In genomic region chr14:99757331-99758070, GRCh38 we compare ENCODE assay signal across 10 cellular contexts. TPM values are rescaled to one million over a fixed set of nuclear protein-coding genes. Genes with fewer than 3 reads are reported as not detected.
DNase-seq lines count a peak whose midpoint lies in the region; ATAC-seq and TF ChIP-seq lines count a peak whose summit lies in the region.
"Had no signal": no experiment of that assay in that cellular context is flagged by ENCODE, and none has a peak within 500 bp of the region (broad histone marks: within the 10 kb centered on the region; RNA-seq: fewer than 3 reads in every experiment).

No MANE protein-coding gene starts in this region.

- H3K4me3 ChIP-seq in adipocyte (ENCODE audit: low read length) (no peak overlapping the region), upper lobe of right lung (no peak overlapping the region)

- peak; percentile 48 for DNase-seq in activated CD4-positive, alpha-beta memory T cell treated with anti-CD3 and anti-CD28 coated beads for 36 hours
- no peak for DNase-seq in activated CD4-positive, alpha-beta memory T cell treated with anti-CD3 and anti-CD28 coated beads, Interleukin-2, amount 10 ng/mL, durations not matched to agents 7 days and 5 days
- DNase-seq in adipocyte (ENCODE audit: low read depth): peak; percentile 91
- peak; percentile 96 for DNase-seq in iris pigment epithelial cell (ENCODE audit: low read depth)
- DNase-seq in upper lobe of right lung: peak; percentile 30
- DNase-seq in activated naive CD4-positive, alpha-beta T cell (lab: John Stamatoyannopoulos, UW): no peak
- DNase-seq in 8988T: no peak
- DNase-seq: C1 segment of cervical spinal cord; stimulated activated CD4-positive, alpha-beta T cell treated with anti-CD3 and anti-CD28 coated beads, Interleukin-15, amount 100 ng/mL, for 24 hours had no signal

- H3K27me3 ChIP-seq in adipocyte (replicated peaks; ENCODE audit: control insufficient read depth, insufficient read depth, low read length) (no peaks in the 10 kb centered on the region), upper lobe of right lung (no peaks in the 10 kb centered on the region)

- ATAC-seq in upper lobe of right lung: no peak
- ATAC-seq in GM19463 (IDR thresholded peaks at IDR 0.05; ENCODE audit: unreplicated experiment): no peak

- no peak for TF ChIP-seq CTCF in upper lobe of right lung (IDR thresholded peaks at IDR 0.05)

- peaks cover 56% of the 10 kb centered on the region for H3K4me1 ChIP-seq in adipocyte (ENCODE audit: control insufficient read depth, insufficient read depth, low read length)
- H3K4me1 ChIP-seq in upper lobe of right lung: peaks cover 29% of the 10 kb centered on the region

- peaks cover 37% of the 10 kb centered on the region for H3K27me3 Mint-ChIP-seq in activated CD4-positive, alpha-beta memory T cell treated with anti-CD3 and anti-CD28 coated beads for 36 hours
- peaks cover 14% of the 10 kb centered on the region for H3K27me3 Mint-ChIP-seq in activated CD4-positive, alpha-beta memory T cell treated with anti-CD3 and anti-CD28 coated beads, Interleukin-2, amount 10 ng/mL, durations not matched to agents 7 days and 5 days

- H3K4me3 Mint-ChIP-seq in activated CD4-positive, alpha-beta memory T cell treated with anti-CD3 and anti-CD28 coated beads for 36 hours: no peak overlapping the region
- no peak overlapping the region for H3K4me3 Mint-ChIP-seq in activated CD4-positive, alpha-beta memory T cell treated with anti-CD3 and anti-CD28 coated beads, Interleukin-2, amount 10 ng/mL, durations not matched to agents 7 days and 5 days

- H3K9ac ChIP-seq in adipocyte (ENCODE audit: low read length): no peak overlapping the region

- H3K36me3 ChIP-seq in adipocyte (ENCODE audit: control insufficient read depth, insufficient read depth, low read length, severe bottlenecking): no peaks in the 10 kb centered on the region
- no peaks in the 10 kb centered on the region for H3K36me3 ChIP-seq in upper lobe of right lung

- no peak overlapping the region for H3K27ac Mint-ChIP-seq in activated CD4-positive, alpha-beta memory T cell treated with anti-CD3 and anti-CD28 coated beads for 36 hours
- H3K27ac Mint-ChIP-seq in activated CD4-positive, alpha-beta memory T cell treated with anti-CD3 and anti-CD28 coated beads, Interleukin-2, amount 10 ng/mL, durations not matched to agents 7 days and 5 days: no peak overlapping the region

- H3K9me3 Mint-ChIP-seq in activated CD4-positive, alpha-beta memory T cell treated with anti-CD3 and anti-CD28 coated beads for 36 hours: no peaks in the 10 kb centered on the region
- H3K9me3 Mint-ChIP-seq in activated CD4-positive, alpha-beta memory T cell treated with anti-CD3 and anti-CD28 coated beads, Interleukin-2, amount 10 ng/mL, durations not matched to agents 7 days and 5 days: no peaks in the 10 kb centered on the region

- no peak overlapping the region for H3K27ac ChIP-seq in upper lobe of right lung

- H3K36me3 Mint-ChIP-seq in activated CD4-positive, alpha-beta memory T cell treated with anti-CD3 and anti-CD28 coated beads for 36 hours: no peaks in the 10 kb centered on the region
- H3K36me3 Mint-ChIP-seq in activated CD4-positive, alpha-beta memory T cell treated with anti-CD3 and anti-CD28 coated beads, Interleukin-2, amount 10 ng/mL, durations not matched to agents 7 days and 5 days (ENCODE audit: low read depth): no peaks in the 10 kb centered on the region

- no peaks in the 10 kb centered on the region for H3K9me3 ChIP-seq in adipocyte (ENCODE audit: control insufficient read depth, low read length)
- no peaks in the 10 kb centered on the region for H3K9me3 ChIP-seq in upper lobe of right lung

- CTCF ChIA-PET in activated CD4-positive, alpha-beta memory T cell treated with anti-CD3 and anti-CD28 coated beads for 36 hours (lab: Charles Lee): interaction anchor here (2.4 kb wide), 1 partner anchor 27 kb away, joined by 6 read pairs; no protein-coding TSS in a partner anchor
- CTCF ChIA-PET in activated CD4-positive, alpha-beta memory T cell treated with anti-CD3 and anti-CD28 coated beads, Interleukin-2, amount 10 ng/mL, durations not matched to agents 7 days and 5 days (lab: Charles Lee): interaction anchor here (1.4 kb wide), 1 partner anchor 8 kb away, joined by 3 read pairs; no protein-coding TSS in a partner anchor

- intact Hi-C loops in activated CD4-positive, alpha-beta memory T cell treated with anti-CD3 and anti-CD28 coated beads for 36 hours (cut with micrococcal nuclease): loop anchor here (2.0 kb wide), 1 partner anchor 17 kb away; no protein-coding TSS in a partner anchor
- intact Hi-C loops in upper lobe of right lung (cut with DNase I): no loop called here

- POLR2A ChIA-PET in activated CD4-positive, alpha-beta memory T cell treated with anti-CD3 and anti-CD28 coated beads for 36 hours (lab: Charles Lee): no interaction called here
- POLR2A ChIA-PET in activated CD4-positive, alpha-beta memory T cell treated with anti-CD3 and anti-CD28 coated beads, Interleukin-2, amount 10 ng/mL, durations not matched to agents 7 days and 5 days (lab: Charles Lee): no interaction called here

- H3K4me1 Mint-ChIP-seq in activated CD4-positive, alpha-beta memory T cell treated with anti-CD3 and anti-CD28 coated beads for 36 hours (ENCODE audit: low read depth): peaks cover 21% of the 10 kb centered on the region
- peaks cover 8% of the 10 kb centered on the region for H3K4me1 Mint-ChIP-seq in activated CD4-positive, alpha-beta memory T cell treated with anti-CD3 and anti-CD28 coated beads, Interleukin-2, amount 10 ng/mL, durations not matched to agents 7 days and 5 days

RNA-seq across cellular contexts. Expression of gene EML1, which starts 35.7 kb away (rescaled TPM):
- total RNA-seq in activated CD4-positive, alpha-beta memory T cell treated with anti-CD3 and anti-CD28 coated beads for 36 hours: 1 to 10 TPM; 1.5 to 1.9 TPM
- not detected for total RNA-seq in activated CD4-positive, alpha-beta memory T cell treated with anti-CD3 and anti-CD28 coated beads, Interleukin-2, amount 10 ng/mL, durations not matched to agents 7 days and 5 days
- 42.2 TPM for total RNA-seq in upper lobe of right lung

Comparison
In these comparisons a context has a peak if more than half of its experiments do, and no peak if none do; other contexts are left out.
1. DNase-seq: peak in activated CD4-positive, alpha-beta memory T cell treated with anti-CD3 and anti-CD28 coated beads for 36 hours (single experiment), adipocyte (single experiment), iris pigment epithelial cell (single experiment) and upper lobe of right lung (single experiment); none in activated CD4-positive, alpha-beta memory T cell treated with anti-CD3 and anti-CD28 coated beads, Interleukin-2, amount 10 ng/mL, durations not matched to agents 7 days and 5 days (single experiment), activated naive CD4-positive, alpha-beta T cell (0 of 4) and 8988T (single experiment).
2. RNA of gene EML1, which starts 35.7 kb away (total RNA-seq): 42.2 TPM in upper lobe of right lung (single experiment); 1.5 to 1.9 TPM in activated CD4-positive, alpha-beta memory T cell treated with anti-CD3 and anti-CD28 coated beads for 36 hours and not detected in activated CD4-positive, alpha-beta memory T cell treated with anti-CD3 and anti-CD28 coated beads, Interleukin-2, amount 10 ng/mL, durations not matched to agents 7 days and 5 days; every median in the first group is over 10 times any median in the second.